In the genomic region with DNA sequence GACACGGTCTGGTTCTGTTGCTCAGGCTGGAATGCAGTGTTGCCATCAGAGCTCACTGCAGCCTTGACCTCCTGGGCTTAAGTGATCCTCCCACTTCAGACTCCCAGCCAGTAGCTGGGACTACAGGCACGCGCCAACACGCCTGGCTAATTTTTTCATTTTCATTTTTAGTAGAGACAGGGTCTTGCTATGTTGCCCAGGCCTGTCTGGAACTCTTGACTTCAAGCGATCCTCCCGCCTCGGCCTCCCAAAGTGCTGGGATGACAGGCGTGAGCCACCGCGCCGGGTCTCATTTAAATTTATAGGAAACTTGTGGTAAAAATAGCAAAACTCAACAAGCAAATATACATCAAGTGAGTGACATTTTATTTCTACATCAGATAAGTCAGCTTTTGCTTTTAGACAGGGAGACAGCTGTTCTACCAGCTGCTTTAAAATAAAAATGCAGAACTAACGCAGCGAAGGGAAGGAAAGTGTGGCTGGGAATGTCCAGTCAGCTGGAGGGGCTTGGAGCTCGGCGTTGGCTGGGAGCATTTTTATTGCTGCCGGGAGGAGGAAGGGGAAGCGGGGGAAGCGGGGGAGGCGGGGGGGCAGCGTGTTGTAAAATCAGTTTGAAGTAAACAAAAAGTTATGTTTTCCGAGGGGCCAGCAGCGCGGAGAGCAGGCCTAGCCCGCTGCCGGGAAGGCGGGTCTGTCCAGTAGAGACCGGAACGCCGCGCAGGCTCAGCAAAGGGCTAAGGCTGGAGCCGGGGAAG, we compare ENCODE assay signal across 8 cellular contexts. TPM values are rescaled to one million over a fixed set of nuclear protein-coding genes. Genes with fewer than 3 reads are reported as not detected.
A peak's percentile ranks its signal among the peaks of the same experiment; 100 is the strongest.
DNase-seq lines count a peak whose midpoint lies in the region; ATAC-seq, FAIRE-seq and TF ChIP-seq lines count a peak whose summit lies in the region.

No MANE protein-coding gene starts in this region.

- H3K27ac Mint-ChIP-seq in activated T-helper 17 cell treated with anti-CD3 and anti-CD28 coated beads, Interleukin-2, amount 50 U/mL, for 72 hours = peak overlapping the region; percentile 99

- peak overlapping the region; percentile 96 for H3K27ac ChIP-seq in left ventricle myocardium inferior (replicated peaks)

- TF ChIP-seq POLR2A in GM12891 (IDR thresholded peaks at IDR 0.05; ENCODE audit: low read depth, low read length) = no peak

- H3K9me3 ChIP-seq in left ventricle myocardium inferior (replicated peaks) = no peaks in the 10 kb centered on the region

- peak overlapping the region; percentile 84 for H3K4me3 ChIP-seq in left ventricle myocardium inferior

- H3K4me1 ChIP-seq in left ventricle myocardium inferior = peaks cover 52% of the 10 kb centered on the region

- ATAC-seq in activated T-helper 17 cell treated with anti-CD3 and anti-CD28 coated beads, Interleukin-2, amount 50 U/mL, for 72 hours (replicated peaks) = no peak

- H3K36me3 ChIP-seq in left ventricle myocardium inferior = no peaks in the 10 kb centered on the region

- H3K27me3 Mint-ChIP-seq in activated T-helper 17 cell treated with anti-CD3 and anti-CD28 coated beads, Interleukin-2, amount 50 U/mL, for 72 hours = no peaks in the 10 kb centered on the region

- intact Hi-C loops in left ventricle myocardium inferior (cut with micrococcal nuclease) = no loop called here

- TF ChIP-seq CTCF in left ventricle myocardium inferior (IDR thresholded peaks at IDR 0.05; ENCODE audit: borderline replicate concordance) = no peak

- peak; percentile 35 for FAIRE-seq in GM12891 (lab: Jason Lieb, UNC)

- H3K9me3 Mint-ChIP-seq in activated T-helper 17 cell treated with anti-CD3 and anti-CD28 coated beads, Interleukin-2, amount 50 U/mL, for 72 hours = no peaks in the 10 kb centered on the region

- H3K4me1 Mint-ChIP-seq in activated T-helper 17 cell treated with anti-CD3 and anti-CD28 coated beads, Interleukin-2, amount 50 U/mL, for 72 hours = no peaks in the 10 kb centered on the region

- DNase-seq in GM12891 (ENCODE audit: insufficient read length, low spot score) = no peak
- DNase-seq in HuH-7 (ENCODE audit: low spot score) = peak; percentile 42
- peak; percentile 16 for DNase-seq in left ventricle myocardium inferior
- DNase-seq in retina = peak; percentile 24
- DNase-seq in activated CD4-positive, CD25-positive, alpha-beta regulatory T cell (lab: John Stamatoyannopoulos, UW) = no peak
- no peak for DNase-seq in NCI-H82 treated with DMSO at 0.1 percent for 48 hours (lab: John Stamatoyannopoulos, UW; ENCODE audit: unreplicated experiment)
- no peak for DNase-seq in DMS79 treated with DMSO at 0.1 percent for 48 hours (lab: John Stamatoyannopoulos, UW)

- peak overlapping the region; percentile 97 for H3K4me3 Mint-ChIP-seq in activated T-helper 17 cell treated with anti-CD3 and anti-CD28 coated beads, Interleukin-2, amount 50 U/mL, for 72 hours

- no peaks in the 10 kb centered on the region for H3K27me3 ChIP-seq in left ventricle myocardium inferior (ENCODE audit: low read depth)

- no peaks in the 10 kb centered on the region for H3K36me3 Mint-ChIP-seq in activated T-helper 17 cell treated with anti-CD3 and anti-CD28 coated beads, Interleukin-2, amount 50 U/mL, for 72 hours (ENCODE audit: low read depth)

TF ChIP-seq in GM12891, 5 proteins besides CTCF, POLR2A, EP300 and RAD21:
- TF ChIP-seq TAF1 (IDR thresholded peaks at IDR 0.05; ENCODE audit: low read depth, low read length) = no peak
- no peak for TF ChIP-seq POLR2AphosphoS5 (IDR thresholded peaks at IDR 0.05; ENCODE audit: low read depth, low read length)
- TF ChIP-seq SPI1 (IDR thresholded peaks at IDR 0.05; ENCODE audit: low read depth, low read length) = no peak
- TF ChIP-seq POU2F2 (IDR thresholded peaks at IDR 0.05; ENCODE audit: low read depth, low read length) = no peak
- TF ChIP-seq PAX5 (IDR thresholded peaks at IDR 0.05; ENCODE audit: insufficient read depth, low read length, severe bottlenecking) = no peak
TF ChIP-seq in GM12891: peak in this region for 0.

RNA-seq across cellular contexts. Expression of a gene that starts 0.7 kb away (rescaled TPM):
- 2.0 TPM for polyA plus RNA-seq in GM12891 (2012; ENCODE audit: low read depth, missing spikeins)
- total RNA-seq in activated T-helper 17 cell treated with anti-CD3 and anti-CD28 coated beads, Interleukin-2, amount 50 U/mL, for 72 hours = 10 to 100 TPM; 15.5 to 16.6 TPM
- total RNA-seq in left ventricle myocardium inferior = 36.9 TPM

Comparison
In these comparisons a context has a peak if more than half of its experiments do, and no peak if none do; other contexts are left out.
1. DNase-seq: peak in HuH-7 (single experiment), left ventricle myocardium inferior (single experiment) and retina (single experiment); none in GM12891 (single experiment), activated CD4-positive, CD25-positive, alpha-beta regulatory T cell (0 of 4), NCI-H82 treated with DMSO at 0.1 percent for 48 hours (single experiment) and DMS79 treated with DMSO at 0.1 percent for 48 hours (single experiment).